In the genomic region with DNA sequence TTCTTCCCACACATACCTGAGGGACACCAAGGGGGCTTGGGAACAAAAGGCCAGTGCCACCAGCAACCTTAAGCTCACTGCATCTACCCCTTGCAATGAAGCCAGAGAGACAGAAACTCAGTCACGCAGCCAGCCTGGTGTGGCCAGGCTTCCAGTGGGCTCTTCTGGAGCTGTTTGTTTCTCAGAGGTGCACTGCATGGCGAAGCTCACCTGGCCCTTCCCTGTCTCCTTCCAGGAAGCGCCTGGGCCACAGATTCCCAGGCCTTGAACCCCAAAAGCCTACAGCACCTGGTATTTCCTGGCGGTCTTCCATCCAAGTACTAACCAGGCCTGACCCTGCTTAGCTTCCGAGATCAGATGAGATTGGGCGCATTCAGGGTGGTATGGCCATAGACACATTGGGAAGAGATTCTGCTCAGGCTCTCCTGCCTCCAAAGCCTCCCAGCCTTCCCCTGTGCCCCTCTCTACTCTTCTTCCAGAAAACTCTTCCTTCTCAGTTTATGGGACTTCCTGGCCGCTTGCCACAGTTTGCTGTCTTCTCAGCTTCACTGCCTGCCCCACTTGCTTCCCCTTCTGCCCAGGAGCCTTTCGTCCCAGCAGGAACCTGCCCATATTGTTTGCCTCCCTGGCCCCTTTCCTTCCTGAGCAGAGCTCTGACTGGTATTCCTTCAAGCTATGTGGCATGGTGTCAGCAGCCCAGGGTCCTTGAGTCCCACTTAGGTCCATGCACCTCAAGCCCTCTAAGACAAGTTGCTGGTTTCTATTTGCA, we compare ENCODE assay signal across 1 cellular context.
A peak's percentile ranks its signal among the peaks of the same experiment; 100 is the strongest.
TF ChIP-seq lines count a peak whose summit lies in the region.

No MANE protein-coding gene starts in this region.

TF ChIP-seq in HepG2, 621 proteins besides CTCF, POLR2A, EP300 and RAD21:
- TF ChIP-seq TIGD3 (CRISPR knock-in tag; IDR thresholded peaks at IDR 0.05; ENCODE audit: borderline replicate concordance) (no peak), ZNF574 (CRISPR knock-in tag; IDR thresholded peaks at IDR 0.05) (peak; percentile 4; the same call in 1 of the 2 replicates), FOXJ3 (CRISPR knock-in tag; IDR thresholded peaks at IDR 0.05; ENCODE audit: borderline replicate concordance) (no peak), ZNF782 (CRISPR knock-in tag; IDR thresholded peaks at IDR 0.05; ENCODE audit: borderline replicate concordance) (no peak), ZNF740 (CRISPR knock-in tag; IDR thresholded peaks at IDR 0.05) (no peak), ATF7-NPFF (CRISPR knock-in tag; IDR thresholded peaks at IDR 0.05; ENCODE audit: low read depth) (no peak), AGO2 (optimal IDR thresholded peaks at IDR 0.05; ENCODE audit: low read depth, low read length) (peak; percentile 6), SP4 (CRISPR knock-in tag; IDR thresholded peaks at IDR 0.05) (0 out of 2 replicates have a peak, but pooled peaks have one; percentile 21)
